Comparison of ENCODE assay signal across 1 cellular context in genomic region chr19:35355851-35356460, GRCh38.
TF ChIP-seq lines count a peak whose summit lies in the region.

No MANE protein-coding gene starts in this region.

TF ChIP-seq in GM23338, 12 proteins besides CTCF, POLR2A, EP300 and RAD21 (continued from another document):
- TF ChIP-seq, protein P1, sequence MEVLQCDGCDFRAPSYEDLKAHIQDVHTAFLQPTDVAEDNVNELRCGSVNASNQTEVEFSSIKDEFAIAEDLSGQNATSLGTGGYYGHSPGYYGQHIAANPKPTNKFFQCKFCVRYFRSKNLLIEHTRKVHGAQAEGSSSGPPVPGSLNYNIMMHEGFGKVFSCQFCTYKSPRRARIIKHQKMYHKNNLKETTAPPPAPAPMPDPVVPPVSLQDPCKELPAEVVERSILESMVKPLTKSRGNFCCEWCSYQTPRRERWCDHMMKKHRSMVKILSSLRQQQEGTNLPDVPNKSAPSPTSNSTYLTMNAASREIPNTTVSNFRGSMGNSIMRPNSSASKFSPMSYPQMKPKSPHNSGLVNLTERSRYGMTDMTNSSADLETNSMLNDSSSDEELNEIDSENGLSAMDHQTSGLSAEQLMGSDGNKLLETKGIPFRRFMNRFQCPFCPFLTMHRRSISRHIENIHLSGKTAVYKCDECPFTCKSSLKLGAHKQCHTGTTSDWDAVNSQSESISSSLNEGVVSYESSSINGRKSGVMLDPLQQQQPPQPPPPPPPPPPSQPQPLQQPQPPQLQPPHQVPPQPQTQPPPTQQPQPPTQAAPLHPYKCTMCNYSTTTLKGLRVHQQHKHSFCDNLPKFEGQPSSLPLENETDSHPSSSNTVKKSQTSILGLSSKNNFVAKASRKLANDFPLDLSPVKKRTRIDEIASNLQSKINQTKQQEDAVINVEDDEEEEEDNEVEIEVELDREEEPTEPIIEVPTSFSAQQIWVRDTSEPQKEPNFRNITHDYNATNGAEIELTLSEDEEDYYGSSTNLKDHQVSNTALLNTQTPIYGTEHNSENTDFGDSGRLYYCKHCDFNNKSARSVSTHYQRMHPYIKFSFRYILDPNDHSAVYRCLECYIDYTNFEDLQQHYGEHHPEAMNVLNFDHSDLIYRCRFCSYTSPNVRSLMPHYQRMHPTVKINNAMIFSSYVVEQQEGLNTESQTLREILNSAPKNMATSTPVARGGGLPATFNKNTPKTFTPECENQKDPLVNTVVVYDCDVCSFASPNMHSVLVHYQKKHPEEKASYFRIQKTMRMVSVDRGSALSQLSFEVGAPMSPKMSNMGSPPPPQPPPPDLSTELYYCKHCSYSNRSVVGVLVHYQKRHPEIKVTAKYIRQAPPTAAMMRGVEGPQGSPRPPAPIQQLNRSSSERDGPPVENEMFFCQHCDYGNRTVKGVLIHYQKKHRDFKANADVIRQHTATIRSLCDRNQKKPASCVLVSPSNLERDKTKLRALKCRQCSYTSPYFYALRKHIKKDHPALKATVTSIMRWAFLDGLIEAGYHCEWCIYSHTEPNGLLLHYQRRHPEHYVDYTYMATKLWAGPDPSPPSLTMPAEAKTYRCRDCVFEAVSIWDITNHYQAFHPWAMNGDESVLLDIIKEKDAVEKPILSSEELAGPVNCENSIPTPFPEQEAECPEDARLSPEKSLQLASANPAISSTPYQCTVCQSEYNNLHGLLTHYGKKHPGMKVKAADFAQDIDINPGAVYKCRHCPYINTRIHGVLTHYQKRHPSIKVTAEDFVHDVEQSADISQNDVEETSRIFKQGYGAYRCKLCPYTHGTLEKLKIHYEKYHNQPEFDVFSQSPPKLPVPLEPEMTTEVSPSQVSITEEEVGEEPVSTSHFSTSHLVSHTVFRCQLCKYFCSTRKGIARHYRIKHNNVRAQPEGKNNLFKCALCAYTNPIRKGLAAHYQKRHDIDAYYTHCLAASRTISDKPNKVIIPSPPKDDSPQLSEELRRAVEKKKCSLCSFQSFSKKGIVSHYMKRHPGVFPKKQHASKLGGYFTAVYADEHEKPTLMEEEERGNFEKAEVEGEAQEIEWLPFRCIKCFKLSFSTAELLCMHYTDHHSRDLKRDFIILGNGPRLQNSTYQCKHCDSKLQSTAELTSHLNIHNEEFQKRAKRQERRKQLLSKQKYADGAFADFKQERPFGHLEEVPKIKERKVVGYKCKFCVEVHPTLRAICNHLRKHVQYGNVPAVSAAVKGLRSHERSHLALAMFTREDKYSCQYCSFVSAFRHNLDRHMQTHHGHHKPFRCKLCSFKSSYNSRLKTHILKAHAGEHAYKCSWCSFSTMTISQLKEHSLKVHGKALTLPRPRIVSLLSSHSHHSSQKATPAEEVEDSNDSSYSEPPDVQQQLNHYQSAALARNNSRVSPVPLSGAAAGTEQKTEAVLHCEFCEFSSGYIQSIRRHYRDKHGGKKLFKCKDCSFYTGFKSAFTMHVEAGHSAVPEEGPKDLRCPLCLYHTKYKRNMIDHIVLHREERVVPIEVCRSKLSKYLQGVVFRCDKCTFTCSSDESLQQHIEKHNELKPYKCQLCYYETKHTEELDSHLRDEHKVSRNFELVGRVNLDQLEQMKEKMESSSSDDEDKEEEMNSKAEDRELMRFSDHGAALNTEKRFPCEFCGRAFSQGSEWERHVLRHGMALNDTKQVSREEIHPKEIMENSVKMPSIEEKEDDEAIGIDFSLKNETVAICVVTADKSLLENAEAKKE (CRISPR knock-in tag; IDR thresholded peaks at IDR 0.05), result no peak
- no peak for TF ChIP-seq STAT1 (IDR thresholded peaks at IDR 0.05; ENCODE audit: unreplicated experiment)
- no peak for TF ChIP-seq EZH2phosphoT487 (IDR thresholded peaks at IDR 0.05; ENCODE audit: unreplicated experiment)
- no peak for TF ChIP-seq POLR2AphosphoS5 (IDR thresholded peaks at IDR 0.05; ENCODE audit: low read depth)
- no peak for TF ChIP-seq JUNB (IDR thresholded peaks at IDR 0.05; ENCODE audit: unreplicated experiment)
